In genomic region chr1:227469708-227470107, GRCh38 we compare ENCODE assay signal across 31 cellular contexts.
"Had no signal": no experiment of that assay in that cellular context is flagged by ENCODE, and none has a peak within 500 bp of the region (broad histone marks: within the 10 kb centered on the region; RNA-seq: fewer than 3 reads in every experiment).

No MANE protein-coding gene starts in this region.

- H3K27ac ChIP-seq: adrenal gland, body of pancreas, foreskin keratinocyte, gastrocnemius medialis, heart right ventricle, WERI-Rb-1 had no signal

- H3K9me3 Mint-ChIP-seq: activated B cell treated with CpG ODN at 0.5 μM for 24 hours; activated naive CD8-positive, alpha-beta T cell treated with anti-CD3 and anti-CD28 coated beads, Interleukin-2, amount 50 U/mL, for 24 hours; activated T-helper 1 cell treated with anti-CD3 and anti-CD28 coated beads, Interleukin-12 subunit alpha, Interleukin-12 subunit beta, Interleukin-2, Interleukin-4 antibody, amounts not matched to agents 30 ng/mL and 10 ng/mL and 1 ng/mL, durations not matched to agents 14 hours and 24 hours and 36 hours; activated T-helper 2 cell treated with anti-CD3 and anti-CD28 coated beads, Interferon-gamma antibody, Interleukin-2, Interleukin-4, amounts not matched to agents 10 μg/mL and 5 μg/mL and 100 μg/mL, durations not matched to agents 14 hours and 24 hours and 36 hours; T-helper 2 cell treated with Interferon-gamma antibody and Interleukin-4, amounts not matched to agents 5 μg/mL and 100 μg/mL, for 36 hours had no signal

- H3K27me3 Mint-ChIP-seq: activated naive CD8-positive, alpha-beta T cell treated with anti-CD3 and anti-CD28 coated beads, Interleukin-2, amount 50 U/mL, for 24 hours had no signal

- H3K9me3 ChIP-seq: adrenal gland, body of pancreas, gastrocnemius medialis had no signal

- H3K27ac Mint-ChIP-seq: activated B cell treated with CpG ODN at 0.5 μM for 24 hours; activated CD8-positive, alpha-beta T cell treated with anti-CD3 and anti-CD28 coated beads for 36 hours; activated naive CD4-positive, alpha-beta T cell treated with anti-CD3 and anti-CD28 coated beads for 36 hours; activated naive CD4-positive, alpha-beta T cell treated with anti-CD3 and anti-CD28 coated beads, Interleukin-2, amount 50 U/mL, for 24 hours; activated naive CD8-positive, alpha-beta T cell treated with anti-CD3 and anti-CD28 coated beads for 36 hours; activated naive CD8-positive, alpha-beta T cell treated with anti-CD3 and anti-CD28 coated beads, Interleukin-2, amount 50 U/mL, for 24 hours; activated T-helper 1 cell treated with anti-CD3 and anti-CD28 coated beads, Interleukin-12 subunit alpha, Interleukin-12 subunit beta, Interleukin-2, Interleukin-4 antibody, amounts not matched to agents 30 ng/mL and 10 ng/mL and 1 ng/mL, durations not matched to agents 14 hours and 24 hours and 36 hours; activated T-helper 2 cell treated with anti-CD3 and anti-CD28 coated beads, Interferon-gamma antibody, Interleukin-2, Interleukin-4, amounts not matched to agents 10 μg/mL and 5 μg/mL and 100 μg/mL, durations not matched to agents 14 hours and 24 hours and 36 hours; T-helper 17 cell; T-helper 2 cell treated with Interferon-gamma antibody and Interleukin-4, amounts not matched to agents 5 μg/mL and 100 μg/mL, for 36 hours had no signal

- H3K4me3 ChIP-seq: adrenal gland, body of pancreas, gastrocnemius medialis, heart right ventricle had no signal

- H3K36me3 ChIP-seq: adrenal gland, gastrocnemius medialis, heart right ventricle, WERI-Rb-1 had no signal

- ATAC-seq: activated CD4-positive, CD25-positive, alpha-beta regulatory T cell treated with anti-CD3 and anti-CD28 coated beads, Interleukin-2, amount 50 U/mL, for 24 hours; activated CD8-positive, alpha-beta T cell treated with anti-CD3 and anti-CD28 coated beads for 36 hours; activated naive CD8-positive, alpha-beta T cell treated with anti-CD3 and anti-CD28 coated beads, Interleukin-2, amount 50 U/mL, for 24 hours; body of pancreas; esophagus mucosa; foreskin keratinocyte; gastrocnemius medialis; heart right ventricle; T-helper 17 cell had no signal

- DNase-seq: activated B cell treated with CpG ODN at 0.5 μM for 24 hours; activated CD4-positive, alpha-beta T cell treated with anti-CD3 and anti-CD28 coated beads for 48 hours; activated CD4-positive, alpha-beta T cell treated with anti-CD3 and anti-CD28 coated beads, Interleukin-2, amount 50 U/mL, for 1 hour; activated CD4-positive, alpha-beta T cell treated with anti-CD3 and anti-CD28 coated beads, Interleukin-2, amount 50 U/mL, for 48 hours; activated CD8-positive, alpha-beta memory T cell treated with anti-CD3 and anti-CD28 coated beads for 24 hours; activated CD8-positive, alpha-beta T cell treated with anti-CD3 and anti-CD28 coated beads for 36 hours; activated effector memory CD4-positive, alpha-beta T cell treated with anti-CD3 and anti-CD28 coated beads, Interleukin-2, amount 50 U/mL, for 16 hours; activated naive CD4-positive, alpha-beta T cell treated with anti-CD3 and anti-CD28 coated beads for 36 hours; activated naive CD8-positive, alpha-beta T cell treated with anti-CD3 and anti-CD28 coated beads for 36 hours; activated naive CD8-positive, alpha-beta T cell treated with anti-CD3 and anti-CD28 coated beads, Interleukin-2, amount 50 U/mL, for 24 hours; activated T-cell treated with anti-CD3 and anti-CD28 coated beads, Interleukin-2, amount 50 U/mL, for 48 hours; adrenal gland; amygdala; aorta; body of pancreas; caudate nucleus; cortex of kidney; effector CD8-positive, alpha-beta T cell; foreskin keratinocyte; gastrocnemius medialis; heart right ventricle; T-helper 1 cell; T-helper 17 cell; T1000; WERI-Rb-1 had no signal

- H3K4me1 Mint-ChIP-seq: activated B cell treated with CpG ODN at 0.5 μM for 24 hours; activated naive CD4-positive, alpha-beta T cell treated with anti-CD3 and anti-CD28 coated beads, Interleukin-2, amount 50 U/mL, for 24 hours; activated naive CD8-positive, alpha-beta T cell treated with anti-CD3 and anti-CD28 coated beads for 36 hours; activated naive CD8-positive, alpha-beta T cell treated with anti-CD3 and anti-CD28 coated beads, Interleukin-2, amount 50 U/mL, for 24 hours; T-helper 17 cell had no signal

- H3K4me3 Mint-ChIP-seq: activated B cell treated with CpG ODN at 0.5 μM for 24 hours; activated CD8-positive, alpha-beta T cell treated with anti-CD3 and anti-CD28 coated beads for 36 hours; activated naive CD4-positive, alpha-beta T cell treated with anti-CD3 and anti-CD28 coated beads for 36 hours; activated naive CD4-positive, alpha-beta T cell treated with anti-CD3 and anti-CD28 coated beads, Interleukin-2, amount 50 U/mL, for 24 hours; activated naive CD8-positive, alpha-beta T cell treated with anti-CD3 and anti-CD28 coated beads for 36 hours; activated naive CD8-positive, alpha-beta T cell treated with anti-CD3 and anti-CD28 coated beads, Interleukin-2, amount 50 U/mL, for 24 hours; activated T-helper 1 cell treated with anti-CD3 and anti-CD28 coated beads, Interleukin-12 subunit alpha, Interleukin-12 subunit beta, Interleukin-2, Interleukin-4 antibody, amounts not matched to agents 30 ng/mL and 10 ng/mL and 1 ng/mL, durations not matched to agents 14 hours and 24 hours and 36 hours; T-helper 17 cell; T-helper 2 cell treated with Interferon-gamma antibody and Interleukin-4, amounts not matched to agents 5 μg/mL and 100 μg/mL, for 36 hours had no signal

- H3K36me3 Mint-ChIP-seq: activated naive CD4-positive, alpha-beta T cell treated with anti-CD3 and anti-CD28 coated beads, Interleukin-2, amount 50 U/mL, for 24 hours; activated naive CD8-positive, alpha-beta T cell treated with anti-CD3 and anti-CD28 coated beads for 36 hours had no signal

- H3K27me3 ChIP-seq: adrenal gland, body of pancreas had no signal

- H3K4me1 ChIP-seq: adrenal gland, body of pancreas, foreskin keratinocyte, gastrocnemius medialis, heart right ventricle had no signal
